11 cellular contexts compared by ENCODE assay signal in genomic region chr5:75338408-75338807, GRCh38. TPM values are rescaled to one million over a fixed set of nuclear protein-coding genes. Genes with fewer than 3 reads are reported as not detected.
A peak's percentile ranks its signal among the peaks of the same experiment; 100 is the strongest.
DNase-seq lines count a peak whose midpoint lies in the region; ATAC-seq, FAIRE-seq and TF ChIP-seq lines count a peak whose summit lies in the region.
"Had no signal": no experiment of that assay in that cellular context is flagged by ENCODE, and none has a peak within 500 bp of the region (broad histone marks: within the 10 kb centered on the region; RNA-seq: fewer than 3 reads in every experiment).

No MANE protein-coding gene starts in this region.

- H2BK5ac ChIP-seq in mesenchymal stem cell (ENCODE audit: low read depth, low read length, poor library complexity, severe bottlenecking), result no peak overlapping the region

- peaks cover 41% of the 10 kb centered on the region for H3K4me1 ChIP-seq in A549
- peaks cover 2% of the 10 kb centered on the region for H3K4me1 ChIP-seq in mesenchymal stem cell (ENCODE audit: control insufficient read depth, insufficient read depth, low read depth, low read length)

- H3K36me3 ChIP-seq in bronchial epithelial cell (ENCODE audit: control insufficient read depth, insufficient read depth, low read length) (peaks cover 1% of the 10 kb centered on the region), mesenchymal stem cell (ENCODE audit: control insufficient read depth in 1 of 2, insufficient read depth in 2 of 2, low read depth in 1 of 2, low read length in 2 of 2) (peaks cover 5 to 6% of the 10 kb centered on the region in 2 experiments)

- H2BK12ac ChIP-seq in mesenchymal stem cell (ENCODE audit: low read length in 2 of 2), result no peak overlapping the region

- TF ChIP-seq CTCF in A549 (IDR thresholded peaks at IDR 0.05) (no peak), bronchial epithelial cell (IDR thresholded peaks at IDR 0.05; ENCODE audit: insufficient read depth, low read length, severe bottlenecking) (no peak)

- H3K27ac ChIP-seq in A549 (peak overlapping the region; percentile 85 to 91; a peak in 5 of 6 replicates), mesenchymal stem cell (ENCODE audit: low read length, poor library complexity, severe bottlenecking) (peak overlapping the region; percentile 20)

- H2BK120ac ChIP-seq in mesenchymal stem cell (ENCODE audit: low read depth, low read length), result no peak overlapping the region

- no peak overlapping the region for H2BK15ac ChIP-seq in mesenchymal stem cell (ENCODE audit: low read depth, poor library complexity, severe bottlenecking)

- H2AK5ac ChIP-seq in mesenchymal stem cell (ENCODE audit: low read length, severe bottlenecking), result no peak overlapping the region

- H3K14ac ChIP-seq in mesenchymal stem cell (ENCODE audit: low read length in 2 of 2), result no peak overlapping the region

- 79% methylated on average over 2 of the region's 2 CpGs for WGBS in A549 (ENCODE audit: missing lambda C conversion rate)
- 17% methylated on average over 1 of the region's 2 CpGs for WGBS in mesenchymal stem cell

- H3K4me2 ChIP-seq in A549 (peak overlapping the region; percentile 93), mesenchymal stem cell (ENCODE audit: low read length, poor library complexity, severe bottlenecking) (peak overlapping the region; percentile 45)

- no peak overlapping the region for H3K23ac ChIP-seq in mesenchymal stem cell (ENCODE audit: low read length in 2 of 2)

- H3K4me3 ChIP-seq in A549 (peak overlapping the region; percentile 84), bronchial epithelial cell (ENCODE audit: low read depth, low read length) (peak overlapping the region; percentile 93), mesenchymal stem cell (ENCODE audit: insufficient read depth in 1 of 2, low read depth in 1 of 2, low read length in 2 of 2) (peak overlapping the region in 1 of 2 experiments; percentile 84)

- H4K8ac ChIP-seq in mesenchymal stem cell (ENCODE audit: low read length), result no peak overlapping the region

- TF ChIP-seq POLR2A in A549 (IDR thresholded peaks at IDR 0.05; ENCODE audit: low read length), result no peak

- TF ChIP-seq EP300 in A549 (IDR thresholded peaks at IDR 0.05), result no peak

- H3K27me3 ChIP-seq in bronchial epithelial cell (ENCODE audit: control insufficient read depth, insufficient read depth, low read length), result no peaks in the 10 kb centered on the region
- no peaks in the 10 kb centered on the region for H3K27me3 ChIP-seq in mesenchymal stem cell (ENCODE audit: control insufficient read depth in 1 of 2, insufficient read depth in 1 of 2, low read length in 2 of 2)

- CTCF ChIA-PET in A549 (lab: Yijun Ruan, JAX), result no interaction called here

- no peak for ATAC-seq in A549
- no peak for ATAC-seq in left lobe of liver
- ATAC-seq: stimulated activated naive CD8-positive, alpha-beta T cell treated with anti-CD3 and anti-CD28 coated beads, Interleukin-15, Interleukin-2, amounts not matched to agents 100 U/mL and 50 U/mL, for 24 hours had no signal

- no peak overlapping the region for H2AFZ ChIP-seq in mesenchymal stem cell (ENCODE audit: low read depth, low read length)

- no peak for TF ChIP-seq RAD21 in A549 (conservative IDR thresholded peaks at IDR 0.05 in 1 of 2, IDR thresholded peaks at IDR 0.05 in 1 of 2)

- H3K9me3 ChIP-seq in A549 (no peaks in the 10 kb centered on the region), mesenchymal stem cell (ENCODE audit: control insufficient read depth, low read length) (no peaks in the 10 kb centered on the region)

- no peak overlapping the region for H4K91ac ChIP-seq in mesenchymal stem cell (ENCODE audit: low read length)

- DNase-seq in A549 (ENCODE audit: low read depth in 1 of 2, low spot score in 1 of 2), result no peak
- peak; percentile 17 for DNase-seq in HT-29 (ENCODE audit: low spot score)
- no peak for DNase-seq in bronchial epithelial cell (ENCODE audit: low read depth)
- DNase-seq in mesenchymal stem cell, result peak; percentile 11
- no peak for DNase-seq in left lobe of liver (ENCODE audit: low spot score)
- DNase-seq in SKM-1 (lab: John Stamatoyannopoulos, UW; ENCODE audit: unreplicated experiment), result no peak
- no peak for DNase-seq in activated gamma-delta T cell (lab: John Stamatoyannopoulos, UW)
- no peak for DNase-seq in COR-L47 (lab: John Stamatoyannopoulos, UW)
- DNase-seq: activated CD4-positive, alpha-beta T cell treated with anti-CD3 and anti-CD28 coated beads, Interleukin-2, amount 10 ng/mL, durations not matched to agents 24 days and 14 days; NCI-H2081; stimulated activated naive CD8-positive, alpha-beta T cell treated with anti-CD3 and anti-CD28 coated beads, Interleukin-15, Interleukin-2, amounts not matched to agents 100 U/mL and 50 U/mL, for 24 hours had no signal

- H3K4ac ChIP-seq in mesenchymal stem cell (ENCODE audit: low read depth in 1 of 2, low read length in 2 of 2), result no peak overlapping the region

- no peak for FAIRE-seq in A549 (lab: Jason Lieb, UNC)
- FAIRE-seq in bronchial epithelial cell (lab: Jason Lieb, UNC), result no peak

- no peak overlapping the region for H3K18ac ChIP-seq in mesenchymal stem cell (ENCODE audit: low read depth in 1 of 2, low read length in 2 of 2)

- H3K9ac ChIP-seq in mesenchymal stem cell (ENCODE audit: low read length), result peak overlapping the region; percentile 91

- POLR2A ChIA-PET in A549 (lab: Yijun Ruan, JAX), result no interaction called here

- H3K79me1 ChIP-seq in mesenchymal stem cell (replicated peaks; ENCODE audit: low read length, poor library complexity, severe bottlenecking), result no peaks in the 10 kb centered on the region

TF ChIP-seq in A549, 52 proteins besides CTCF, POLR2A, EP300 and RAD21:
- no peak for TF ChIP-seq GATA3 (IDR thresholded peaks at IDR 0.05; ENCODE audit: borderline replicate concordance)
- no peak for TF ChIP-seq HOXB13 (CRISPR knock-in tag; IDR thresholded peaks at IDR 0.05; ENCODE audit: low read depth)

RNA-seq across cellular contexts. Expression of gene HMGCR, which starts 1.4 kb away (rescaled TPM):
- polyA plus RNA-seq in A549 (2011; rRNA removed), result 25.9 and 30.1 TPM in 2 replicates
- 5.9 and 6.5 TPM in 2 replicates for polyA plus RNA-seq in A549 (2012; cell fraction: cytosol; rRNA removed)
- polyA plus RNA-seq in A549 (2012; cell fraction: nucleus; rRNA removed), result 10.1 and 14.5 TPM in 2 replicates
- 28.6 to 35.0 TPM (median 33.4 TPM) in 3 replicates for polyA plus RNA-seq in A549 (2017; fragmentation: RNase III; extraction: RNeasy Plus Mini Kit Qiagen cat#74134 plus additional on column Dnase treatment)
- 48.0 and 52.9 TPM in 2 replicates for polyA minus RNA-seq in A549 (2011; rRNA and poly(A)+ RNA removed)
- 56.4 and 59.7 TPM in 2 replicates for total RNA-seq in HT-29 (2014; rRNA removed; shearing (Covaris generic))
- 83.7 and 124 TPM in 2 replicates for total RNA-seq in bronchial epithelial cell
- polyA plus RNA-seq in mesenchymal stem cell (2013, experiment 1 of 2), result 97.7 TPM
- 98.7 TPM for polyA plus RNA-seq in mesenchymal stem cell (2013, experiment 2 of 2)
- total RNA-seq in left lobe of liver, result 15.5 TPM

Comparison
In these comparisons a context has a peak if more than half of its experiments do, and no peak if none do; other contexts are left out.
1. DNase-seq: peak in HT-29 (single experiment) and mesenchymal stem cell (single experiment); none in A549 (0 of 2), bronchial epithelial cell (single experiment), left lobe of liver (single experiment), SKM-1 (single experiment), activated gamma-delta T cell (single experiment) and COR-L47 (single experiment).